In genomic region chr2:127449439-127449838, GRCh38 we compare ENCODE assay signal across 27 cellular contexts. TPM values are rescaled to one million over a fixed set of nuclear protein-coding genes. Genes with fewer than 3 reads are reported as not detected.
"Had no signal": no experiment of that assay in that cellular context is flagged by ENCODE, and none has a peak within 500 bp of the region (broad histone marks: within the 10 kb centered on the region; RNA-seq: fewer than 3 reads in every experiment).

No MANE protein-coding gene starts in this region.

- H3K27ac ChIP-seq: body of pancreas, cardiac muscle cell, hepatocyte, neutrophil, pancreas, skin epidermis, stomach, suprapubic skin, tibial nerve, VCaP had no signal

- H3K27me3 Mint-ChIP-seq: activated naive CD4-positive, alpha-beta T cell treated with anti-CD3 and anti-CD28 coated beads, Interleukin-2, amount 50 U/mL, for 24 hours had no signal

- H3K27ac Mint-ChIP-seq: activated CD4-positive, alpha-beta T cell treated with anti-CD3 and anti-CD28 coated beads, Interleukin-2, amount 10 ng/mL, durations not matched to agents 7 days and 5 days; activated CD8-positive, alpha-beta T cell treated with anti-CD3 and anti-CD28 coated beads, Interleukin-2, amount 10 ng/mL, durations not matched to agents 7 days and 5 days; activated naive CD4-positive, alpha-beta T cell treated with anti-CD3 and anti-CD28 coated beads, Interleukin-2, amount 50 U/mL, for 24 hours; activated T-helper 1 cell treated with anti-CD3 and anti-CD28 coated beads, Interleukin-12 subunit alpha, Interleukin-12 subunit beta, Interleukin-2, Interleukin-4 antibody, amounts not matched to agents 30 ng/mL and 10 ng/mL and 1 ng/mL, durations not matched to agents 14 hours and 24 hours and 36 hours; T-helper 2 cell treated with Interferon-gamma antibody and Interleukin-4, amounts not matched to agents 5 μg/mL and 100 μg/mL, for 36 hours had no signal

- H3K4me1 Mint-ChIP-seq: activated CD4-positive, alpha-beta T cell treated with anti-CD3 and anti-CD28 coated beads, Interleukin-2, amount 10 ng/mL, durations not matched to agents 7 days and 5 days; activated naive CD4-positive, alpha-beta T cell treated with anti-CD3 and anti-CD28 coated beads, Interleukin-2, amount 50 U/mL, for 24 hours had no signal

- DNase-seq: activated CD4-positive, alpha-beta T cell treated with anti-CD3 and anti-CD28 coated beads, Interleukin-2, amount 10 ng/mL, durations not matched to agents 7 days and 5 days; activated CD4-positive, CD25-positive, alpha-beta regulatory T cell treated with anti-CD3 and anti-CD28 coated beads, Interleukin-2, amount 50 U/mL, for 72 hours; activated CD8-positive, alpha-beta T cell treated with anti-CD3 and anti-CD28 coated beads, Interleukin-2, amount 10 ng/mL, durations not matched to agents 7 days and 5 days; activated gamma-delta T cell; anterior cingulate cortex; body of pancreas; dermis blood vessel endothelial cell; effector CD8-positive, alpha-beta T cell; foreskin melanocyte; mesenchymal stem cell; naive B cell; pancreas; right cardiac atrium; stimulated activated CD4-positive, alpha-beta T cell treated with anti-CD3 and anti-CD28 coated beads, Interleukin-1b, Interleukin-23, amount 100 ng/mL, for 48 hours; stomach had no signal

- H3K27me3 ChIP-seq: body of pancreas, cardiac muscle cell, hepatocyte, neutrophil, pancreas, stomach, suprapubic skin, tibial nerve had no signal

- H3K36me3 ChIP-seq: cardiac muscle cell, neutrophil, pancreas, stomach, suprapubic skin had no signal

- H3K4me1 ChIP-seq: suprapubic skin, tibial nerve had no signal

- H3K4me3 ChIP-seq: body of pancreas, cardiac muscle cell, hepatocyte, pancreas, skin epidermis, stomach, suprapubic skin, tibial nerve had no signal

- H3K4me2 ChIP-seq: hepatocyte had no signal

- H2AFZ ChIP-seq: hepatocyte had no signal

- H3K9me3 ChIP-seq: body of pancreas, neutrophil, pancreas, suprapubic skin had no signal

- ATAC-seq: activated CD8-positive, alpha-beta T cell treated with anti-CD3 and anti-CD28 coated beads, Interleukin-2, amount 10 ng/mL, durations not matched to agents 7 days and 5 days; body of pancreas; pancreas; right cardiac atrium had no signal

- H3K4me3 Mint-ChIP-seq: activated CD4-positive, alpha-beta T cell treated with anti-CD3 and anti-CD28 coated beads, Interleukin-2, amount 10 ng/mL, durations not matched to agents 7 days and 5 days; activated CD8-positive, alpha-beta T cell treated with anti-CD3 and anti-CD28 coated beads, Interleukin-2, amount 10 ng/mL, durations not matched to agents 7 days and 5 days; activated naive CD4-positive, alpha-beta T cell treated with anti-CD3 and anti-CD28 coated beads, Interleukin-2, amount 50 U/mL, for 24 hours; activated T-helper 1 cell treated with anti-CD3 and anti-CD28 coated beads, Interleukin-12 subunit alpha, Interleukin-12 subunit beta, Interleukin-2, Interleukin-4 antibody, amounts not matched to agents 30 ng/mL and 10 ng/mL and 1 ng/mL, durations not matched to agents 14 hours and 24 hours and 36 hours; naive B cell; T-helper 2 cell treated with Interferon-gamma antibody and Interleukin-4, amounts not matched to agents 5 μg/mL and 100 μg/mL, for 36 hours had no signal

RNA-seq across cellular contexts. Expression of gene PROC, which starts 31.2 kb away (rescaled TPM):
- total RNA-seq: activated CD4-positive, alpha-beta T cell treated with anti-CD3 and anti-CD28 coated beads, Interleukin-2, amount 10 ng/mL, durations not matched to agents 7 days and 5 days; activated CD8-positive, alpha-beta T cell treated with anti-CD3 and anti-CD28 coated beads, Interleukin-2, amount 10 ng/mL, durations not matched to agents 7 days and 5 days; cardiac muscle cell; lower leg skin; pulmonary artery endothelial cell; right cardiac atrium; tibial nerve had no signal
- polyA plus RNA-seq: cardiac muscle cell had no signal
